ENCODE assay signal across 18 cellular contexts in the genomic region with DNA sequence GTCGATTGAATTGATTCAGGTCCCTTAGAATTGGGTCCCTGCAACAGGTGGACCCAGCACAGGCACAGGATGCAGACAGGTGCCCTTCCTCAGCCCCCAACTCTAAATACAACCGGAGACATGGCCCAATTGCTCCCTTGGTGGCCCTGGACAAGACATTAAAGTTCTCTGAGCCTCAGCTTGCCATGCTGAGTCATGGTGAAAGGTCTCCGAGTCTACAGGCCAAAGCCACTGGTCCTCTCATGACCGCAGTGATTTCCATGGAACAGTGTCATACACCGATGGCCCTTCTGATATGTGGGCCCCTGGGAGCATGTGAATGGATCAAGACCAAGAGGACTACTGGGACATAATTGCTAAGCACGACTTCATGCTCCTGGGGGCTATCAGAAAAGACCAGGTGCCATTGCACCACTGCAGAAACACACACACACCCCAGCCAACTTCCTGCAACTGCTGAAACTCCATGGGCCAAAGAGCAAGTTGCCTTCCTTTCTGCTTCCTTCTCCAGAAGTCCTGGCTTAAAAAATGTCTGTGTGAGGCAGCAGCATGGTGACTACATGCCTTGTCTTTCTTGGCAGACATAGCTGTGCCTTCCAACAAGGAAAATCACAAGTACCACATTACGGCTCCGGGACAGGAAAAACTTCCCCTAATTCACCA. TPM values are rescaled to one million over a fixed set of nuclear protein-coding genes. Genes with fewer than 3 reads are reported as not detected.
DNase-seq lines count a peak whose midpoint lies in the region; ATAC-seq and TF ChIP-seq lines count a peak whose summit lies in the region.
"Had no signal": no experiment of that assay in that cellular context is flagged by ENCODE, and none has a peak within 500 bp of the region (broad histone marks: within the 10 kb centered on the region; RNA-seq: fewer than 3 reads in every experiment).

No MANE protein-coding gene starts in this region.

- peaks cover 29 to 38% of the 10 kb centered on the region in 2 donors for H3K36me3 Mint-ChIP-seq in CD4-positive, alpha-beta memory T cell
- peaks cover 87% of the 10 kb centered on the region for H3K36me3 Mint-ChIP-seq in dendritic cell treated with granulocyte-macrophage colony-stimulating factor and Interleukin-4, amounts not matched to agents 40 ng/mL and 50 ng/mL, for 4 days (ENCODE audit: low read depth)
- H3K36me3 Mint-ChIP-seq in osteocyte (ENCODE audit: unreplicated experiment): peaks cover 27% of the 10 kb centered on the region

- TF ChIP-seq CTCF in osteocyte (IDR thresholded peaks at IDR 0.05) (no peak), WERI-Rb-1 (IDR thresholded peaks at IDR 0.05; ENCODE audit: low read depth, low read length) (no peak), foreskin keratinocyte (conservative IDR thresholded peaks at IDR 0.05) (no peak)

- no peaks in the 10 kb centered on the region for H3K27me3 Mint-ChIP-seq in CD4-positive, alpha-beta memory T cell
- no peaks in the 10 kb centered on the region for H3K27me3 Mint-ChIP-seq in dendritic cell treated with granulocyte-macrophage colony-stimulating factor and Interleukin-4, amounts not matched to agents 40 ng/mL and 50 ng/mL, for 4 days
- no peaks in the 10 kb centered on the region for H3K27me3 Mint-ChIP-seq in osteocyte (ENCODE audit: unreplicated experiment)
- H3K27me3 Mint-ChIP-seq: progenitor cell of endocrine pancreas had no signal

- no peak overlapping the region for H3K27ac ChIP-seq in CD4-positive, alpha-beta memory T cell (ENCODE audit: low read depth, low read length)
- peak overlapping the region; percentile 76 for H3K27ac ChIP-seq in KOPT-K1 (ENCODE audit: low read depth, low read length, poor library complexity, severe bottlenecking)
- no peak overlapping the region for H3K27ac ChIP-seq in WERI-Rb-1
- no peak overlapping the region for H3K27ac ChIP-seq in foreskin keratinocyte
- H3K27ac ChIP-seq: GM23248, SK-N-MC had no signal

- H3K27ac Mint-ChIP-seq in CD4-positive, alpha-beta memory T cell: peak overlapping the region; percentile 88 to 97 (median 95)
- H3K27ac Mint-ChIP-seq in dendritic cell treated with granulocyte-macrophage colony-stimulating factor and Interleukin-4, amounts not matched to agents 40 ng/mL and 50 ng/mL, for 4 days: peak overlapping the region; percentile 80
- H3K27ac Mint-ChIP-seq in osteocyte (ENCODE audit: unreplicated experiment): peak overlapping the region; percentile 54
- H3K27ac Mint-ChIP-seq: progenitor cell of endocrine pancreas had no signal

- H3K4me1 Mint-ChIP-seq in CD4-positive, alpha-beta memory T cell: peaks cover 72 to 100% (median 90%) of the 10 kb centered on the region in 4 donors
- H3K4me1 Mint-ChIP-seq in dendritic cell treated with granulocyte-macrophage colony-stimulating factor and Interleukin-4, amounts not matched to agents 40 ng/mL and 50 ng/mL, for 4 days (ENCODE audit: low read depth): peaks cover 77% of the 10 kb centered on the region
- peaks cover 29% of the 10 kb centered on the region for H3K4me1 Mint-ChIP-seq in osteocyte (ENCODE audit: unreplicated experiment)

- H3K9me3 Mint-ChIP-seq in CD4-positive, alpha-beta memory T cell: no peaks in the 10 kb centered on the region
- no peaks in the 10 kb centered on the region for H3K9me3 Mint-ChIP-seq in dendritic cell treated with granulocyte-macrophage colony-stimulating factor and Interleukin-4, amounts not matched to agents 40 ng/mL and 50 ng/mL, for 4 days
- H3K9me3 Mint-ChIP-seq in osteocyte (ENCODE audit: unreplicated experiment): no peaks in the 10 kb centered on the region

- POLR2A ChIA-PET in CD4-positive, alpha-beta memory T cell (lab: Charles Lee; ENCODE audit: partially characterized antibody): interaction anchor here (1.2 to 32.5 kb wide), 4 partner anchors 12 to 34 kb away, joined by 4 to 984 read pairs (median 186); a partner anchor contains a TSS

- H3K4me1 ChIP-seq in CD4-positive, alpha-beta memory T cell (ENCODE audit: insufficient read depth, low read length): peaks cover 100% of the 10 kb centered on the region
- H3K4me1 ChIP-seq in foreskin keratinocyte: peaks cover 3% of the 10 kb centered on the region

- DNase-seq in CD4-positive, alpha-beta memory T cell: no peak
- DNase-seq in osteocyte (ENCODE audit: extremely low spot score, unreplicated experiment) (no peak), islet precursor cell (no peak), WERI-Rb-1 (no peak), foreskin keratinocyte (no peak)
- DNase-seq: activated T-cell treated with anti-CD3 and anti-CD28 coated beads, Interleukin-2, amount 50 U/mL, for 48 hours; effector CD8-positive, alpha-beta T cell; GM23248; KBM-7; NCI-H1417 treated with DMSO at 0.1 percent for 48 hours; NCI-H345; uterus had no signal

- H3K27me3 ChIP-seq in CD4-positive, alpha-beta memory T cell (ENCODE audit: insufficient read depth, low read length): no peaks in the 10 kb centered on the region
- no peaks in the 10 kb centered on the region for H3K27me3 ChIP-seq in WERI-Rb-1 (ENCODE audit: insufficient read depth, low read depth, severe bottlenecking)
- H3K27me3 ChIP-seq in foreskin keratinocyte: no peaks in the 10 kb centered on the region
- H3K27me3 ChIP-seq: uterus had no signal

- no peaks in the 10 kb centered on the region for H3K9me3 ChIP-seq in CD4-positive, alpha-beta memory T cell (ENCODE audit: control insufficient read depth in 1 of 2, low read length in 2 of 2)
- no peaks in the 10 kb centered on the region for H3K9me3 ChIP-seq in KOPT-K1 (ENCODE audit: insufficient read depth, low read length, poor library complexity, severe bottlenecking)
- H3K9me3 ChIP-seq in WERI-Rb-1 (ENCODE audit: severe bottlenecking): no peaks in the 10 kb centered on the region
- H3K9me3 ChIP-seq: uterus had no signal

- intact Hi-C loops in CD4-positive, alpha-beta memory T cell (cut with micrococcal nuclease): no loop called here
- intact Hi-C loops in dendritic cell treated with granulocyte-macrophage colony-stimulating factor and Interleukin-4, amounts not matched to agents 40 ng/mL and 50 ng/mL, for 4 days (cut with micrococcal nuclease): loop anchor here (5.0 kb wide), 1 partner anchor 34 kb away; no protein-coding TSS in a partner anchor

- H3K36me3 ChIP-seq in CD4-positive, alpha-beta memory T cell (ENCODE audit: insufficient read depth, low read length): peaks cover 8% of the 10 kb centered on the region
- H3K36me3 ChIP-seq in KOPT-K1 (ENCODE audit: insufficient read depth, low read length): peaks cover 47% of the 10 kb centered on the region
- H3K36me3 ChIP-seq in WERI-Rb-1: no peaks in the 10 kb centered on the region; the same call in none of the 2 replicates
- H3K36me3 ChIP-seq: uterus had no signal

- ATAC-seq in foreskin keratinocyte: no peak

- H3K4me3 Mint-ChIP-seq in CD4-positive, alpha-beta memory T cell: peak overlapping the region in 6 of 8 donors; percentile 29 to 89 (median 72)
- no peak overlapping the region for H3K4me3 Mint-ChIP-seq in dendritic cell treated with granulocyte-macrophage colony-stimulating factor and Interleukin-4, amounts not matched to agents 40 ng/mL and 50 ng/mL, for 4 days
- no peak overlapping the region for H3K4me3 Mint-ChIP-seq in osteocyte (ENCODE audit: unreplicated experiment)

- H3K4me3 ChIP-seq in CD4-positive, alpha-beta memory T cell (ENCODE audit: low read length in 2 of 2): no peak overlapping the region
- no peak overlapping the region for H3K4me3 ChIP-seq in WERI-Rb-1 (ENCODE audit: low read depth, low read length)
- H3K4me3 ChIP-seq: GM23248, SK-N-MC, uterus had no signal

- CTCF ChIA-PET in CD4-positive, alpha-beta memory T cell (lab: Charles Lee; ENCODE audit: partially characterized antibody): interaction anchor here (1.0 to 1.4 kb wide), 3 partner anchors 11 to 18 kb away, joined by 3 to 5 read pairs (median 4); no protein-coding TSS in a partner anchor

RNA-seq across cellular contexts. Expression of a gene that starts 38.8 kb away (rescaled TPM):
- 100 to 1,000 TPM in 1 of 2 experiments, 10 to 100 TPM in 1; 98.1 to 114 TPM for total RNA-seq in CD4-positive, alpha-beta memory T cell
- 10 to 100 TPM in 1 of 2 donors, 1 to 10 TPM in 1; 5.6 to 35.4 TPM for polyA plus RNA-seq in CD4-positive, alpha-beta memory T cell
- 65.5 and 69.3 TPM in 2 replicates for total RNA-seq in osteocyte
- 24.4 and 28.7 TPM in 2 replicates for total RNA-seq in foreskin keratinocyte
- polyA plus RNA-seq in foreskin keratinocyte: 10.6 and 11.9 TPM in 2 replicates

RNA-seq across cellular contexts. Expression of a gene that starts 53.6 kb away (rescaled TPM):
- total RNA-seq in CD4-positive, alpha-beta memory T cell: not detected
- polyA plus RNA-seq in CD4-positive, alpha-beta memory T cell: not detected
- total RNA-seq in osteocyte (not detected in 2 replicates), foreskin keratinocyte (not detected in 2 replicates)
- polyA plus RNA-seq in foreskin keratinocyte: not detected in 2 replicates
- total RNA-seq: frontal cortex, GM23248, mesenteric fat pad, progenitor cell of endocrine pancreas, uterus had no signal
- polyA plus RNA-seq: GM23248 had no signal

Comparison
In these comparisons a context has a peak if more than half of its experiments do, and no peak if none do; other contexts are left out.
1. H3K4me3 Mint-ChIP-seq: peak in CD4-positive, alpha-beta memory T cell (6 of 8); none in dendritic cell treated with granulocyte-macrophage colony-stimulating factor and Interleukin-4, amounts not matched to agents 40 ng/mL and 50 ng/mL, for 4 days (single experiment) and osteocyte (single experiment).
2. Peak in every context shown above with its lines, with median percentiles within 50 percentile points of each other: H3K27ac Mint-ChIP-seq.